In the genomic region with DNA sequence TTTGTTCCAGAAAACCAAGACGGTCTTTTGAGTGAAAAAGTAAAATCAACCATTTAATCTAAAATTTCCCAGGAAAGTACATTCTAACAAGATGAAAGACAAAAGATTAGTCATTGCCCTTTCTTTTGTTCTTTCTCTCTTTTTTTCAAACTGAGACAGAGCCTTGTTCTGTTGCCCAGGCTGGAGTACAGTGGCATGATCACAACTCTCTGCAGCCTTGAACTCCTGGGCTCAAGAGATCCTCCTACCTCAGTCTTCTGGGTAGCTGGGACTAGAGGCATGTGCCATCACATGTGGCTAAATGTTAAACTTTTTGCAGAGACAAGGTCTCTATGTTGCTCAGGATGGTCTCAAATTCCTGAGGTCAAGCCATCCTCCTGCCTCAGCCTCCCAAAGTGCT, we compare ENCODE assay signal across 11 cellular contexts.
"Had no signal": no experiment of that assay in that cellular context is flagged by ENCODE, and none has a peak within 500 bp of the region (broad histone marks: within the 10 kb centered on the region; RNA-seq: fewer than 3 reads in every experiment).

No MANE protein-coding gene starts in this region.

- H3K9me3 ChIP-seq: esophagus muscularis mucosa, transverse colon had no signal

- H3K27me3 ChIP-seq: esophagus muscularis mucosa, transverse colon had no signal

- H3K4me3 Mint-ChIP-seq: naive B cell had no signal

- ATAC-seq: left cardiac atrium, SK-N-SH treated with all-trans-retinoic acid at 6 μM for 48 hours had no signal

- H3K4me3 ChIP-seq: esophagus muscularis mucosa, lung, skin epidermis, transverse colon had no signal

- H3K27me3 Mint-ChIP-seq: naive B cell had no signal

- H3K9me3 Mint-ChIP-seq: naive B cell had no signal

- H3K4me1 Mint-ChIP-seq: naive B cell had no signal

- DNase-seq: activated gamma-delta T cell treated with Interleukin-2 at 50 U/mL for 16 hours, anterior cingulate cortex, head of caudate nucleus, left cardiac atrium, naive B cell, T-helper 2 cell, transverse colon had no signal

- H3K27ac ChIP-seq: skin epidermis had no signal

- H3K4me1 ChIP-seq: transverse colon had no signal
